ENCODE assay signal across 25 cellular contexts in genomic region chr4:63831590-63831989, GRCh38.
"Had no signal": no experiment of that assay in that cellular context is flagged by ENCODE, and none has a peak within 500 bp of the region (broad histone marks: within the 10 kb centered on the region; RNA-seq: fewer than 3 reads in every experiment).

No MANE protein-coding gene starts in this region.

- H3K36me3 ChIP-seq: esophagus squamous epithelium, gastrocnemius medialis, heart right ventricle, left lung, lower lobe of right lung had no signal

- H3K9me3 ChIP-seq: esophagus squamous epithelium, gastrocnemius medialis, left lung, lower lobe of right lung, mucosa of descending colon had no signal

- H3K27ac ChIP-seq: coronary artery, dorsolateral prefrontal cortex, epithelial cell of prostate, esophagus squamous epithelium, gastrocnemius medialis, heart right ventricle, left lung, lower lobe of right lung had no signal

- H3K4me1 ChIP-seq: esophagus squamous epithelium, gastrocnemius medialis, heart right ventricle, left lung, lower lobe of right lung had no signal

- H3K4me3 ChIP-seq: coronary artery, dorsolateral prefrontal cortex, esophagus squamous epithelium, gastrocnemius medialis, heart right ventricle, left lung, lower lobe of right lung, mucosa of descending colon had no signal

- H3K27ac Mint-ChIP-seq: endodermal cell, mesothelial cell of epicardium, naive B cell had no signal

- DNase-seq: dermis blood vessel endothelial cell; dorsolateral prefrontal cortex; effector CD4-positive, alpha-beta T cell; effector memory CD4-positive, alpha-beta T cell; endodermal cell; erythroblast; esophagus squamous epithelium; foreskin fibroblast; foreskin melanocyte; gastrocnemius medialis; glutamatergic neuron; head of caudate nucleus; heart right ventricle; hippocampal formation; left cardiac atrium; left lung; left ventricle myocardium superior; lower lobe of right lung; mesenchymal stem cell; mucosa of descending colon; naive B cell had no signal

- ATAC-seq: esophagus mucosa, gastrocnemius medialis, heart right ventricle, left cardiac atrium, left lung, left ventricle myocardium superior, lower lobe of right lung, mucosa of descending colon had no signal

- H3K4me3 Mint-ChIP-seq: endodermal cell, mesothelial cell of epicardium, naive B cell had no signal

- H3K4me1 Mint-ChIP-seq: mesothelial cell of epicardium, naive B cell had no signal

- H3K27me3 ChIP-seq: dorsolateral prefrontal cortex, esophagus squamous epithelium, gastrocnemius medialis, heart right ventricle, left lung had no signal

- H3K36me3 Mint-ChIP-seq: mesothelial cell of epicardium, naive B cell had no signal

- H3K27me3 Mint-ChIP-seq: naive B cell had no signal
